1 cellular context compared by ENCODE assay signal in the genomic region with DNA sequence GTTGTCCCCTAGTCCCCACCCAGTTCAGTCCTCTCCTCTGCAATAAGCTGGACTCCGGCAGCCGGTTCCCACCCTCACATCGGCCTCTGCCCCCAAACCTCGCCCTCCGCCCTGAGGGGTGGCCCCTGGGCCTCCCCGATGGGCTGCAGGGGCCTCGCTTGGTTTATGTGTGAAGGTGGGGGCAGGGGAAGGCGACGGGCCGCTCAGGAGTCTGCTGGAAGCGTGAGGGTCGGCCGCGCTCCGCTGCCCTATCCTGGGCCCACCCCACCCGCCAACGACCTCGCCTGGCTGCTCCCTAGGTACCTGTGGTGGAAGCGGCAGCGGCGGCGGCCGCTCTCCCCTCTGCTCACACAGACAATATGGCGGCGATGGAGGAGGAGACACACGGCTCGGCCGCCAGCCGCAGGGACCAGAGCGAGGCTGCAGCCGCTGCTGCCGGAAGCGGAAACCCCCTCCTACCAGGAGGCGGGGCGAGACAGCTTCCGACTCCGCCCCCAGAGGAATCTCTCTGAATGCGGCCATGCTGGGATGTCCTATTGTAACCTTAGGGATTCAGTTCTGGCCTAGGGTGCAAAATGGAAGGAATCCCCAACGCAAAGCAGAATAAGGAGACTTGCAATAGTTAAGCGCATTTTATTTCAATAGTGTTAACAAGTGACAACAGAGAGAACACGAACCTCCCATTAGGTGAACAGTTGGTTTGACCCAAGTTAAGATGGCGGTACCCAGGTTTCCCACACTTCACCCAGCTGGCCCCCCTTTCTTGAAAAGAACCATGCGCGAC.
TF ChIP-seq lines count a peak whose summit lies in the region.

A gene (minus strand): TSS at position 422 of the 784 bp plus-strand sequence. CDS start 35,239 bp downstream, outside the sequence.

TF ChIP-seq in HepG2, 621 proteins besides CTCF, POLR2A, EP300 and RAD21 (continued from another document and continues in another):
- TF ChIP-seq, protein P1, sequence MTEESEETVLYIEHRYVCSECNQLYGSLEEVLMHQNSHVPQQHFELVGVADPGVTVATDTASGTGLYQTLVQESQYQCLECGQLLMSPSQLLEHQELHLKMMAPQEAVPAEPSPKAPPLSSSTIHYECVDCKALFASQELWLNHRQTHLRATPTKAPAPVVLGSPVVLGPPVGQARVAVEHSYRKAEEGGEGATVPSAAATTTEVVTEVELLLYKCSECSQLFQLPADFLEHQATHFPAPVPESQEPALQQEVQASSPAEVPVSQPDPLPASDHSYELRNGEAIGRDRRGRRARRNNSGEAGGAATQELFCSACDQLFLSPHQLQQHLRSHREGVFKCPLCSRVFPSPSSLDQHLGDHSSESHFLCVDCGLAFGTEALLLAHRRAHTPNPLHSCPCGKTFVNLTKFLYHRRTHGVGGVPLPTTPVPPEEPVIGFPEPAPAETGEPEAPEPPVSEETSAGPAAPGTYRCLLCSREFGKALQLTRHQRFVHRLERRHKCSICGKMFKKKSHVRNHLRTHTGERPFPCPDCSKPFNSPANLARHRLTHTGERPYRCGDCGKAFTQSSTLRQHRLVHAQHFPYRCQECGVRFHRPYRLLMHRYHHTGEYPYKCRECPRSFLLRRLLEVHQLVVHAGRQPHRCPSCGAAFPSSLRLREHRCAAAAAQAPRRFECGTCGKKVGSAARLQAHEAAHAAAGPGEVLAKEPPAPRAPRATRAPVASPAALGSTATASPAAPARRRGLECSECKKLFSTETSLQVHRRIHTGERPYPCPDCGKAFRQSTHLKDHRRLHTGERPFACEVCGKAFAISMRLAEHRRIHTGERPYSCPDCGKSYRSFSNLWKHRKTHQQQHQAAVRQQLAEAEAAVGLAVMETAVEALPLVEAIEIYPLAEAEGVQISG (CRISPR knock-in tag; IDR thresholded peaks at IDR 0.05) = peak; percentile 95
- TF ChIP-seq, protein P2, sequence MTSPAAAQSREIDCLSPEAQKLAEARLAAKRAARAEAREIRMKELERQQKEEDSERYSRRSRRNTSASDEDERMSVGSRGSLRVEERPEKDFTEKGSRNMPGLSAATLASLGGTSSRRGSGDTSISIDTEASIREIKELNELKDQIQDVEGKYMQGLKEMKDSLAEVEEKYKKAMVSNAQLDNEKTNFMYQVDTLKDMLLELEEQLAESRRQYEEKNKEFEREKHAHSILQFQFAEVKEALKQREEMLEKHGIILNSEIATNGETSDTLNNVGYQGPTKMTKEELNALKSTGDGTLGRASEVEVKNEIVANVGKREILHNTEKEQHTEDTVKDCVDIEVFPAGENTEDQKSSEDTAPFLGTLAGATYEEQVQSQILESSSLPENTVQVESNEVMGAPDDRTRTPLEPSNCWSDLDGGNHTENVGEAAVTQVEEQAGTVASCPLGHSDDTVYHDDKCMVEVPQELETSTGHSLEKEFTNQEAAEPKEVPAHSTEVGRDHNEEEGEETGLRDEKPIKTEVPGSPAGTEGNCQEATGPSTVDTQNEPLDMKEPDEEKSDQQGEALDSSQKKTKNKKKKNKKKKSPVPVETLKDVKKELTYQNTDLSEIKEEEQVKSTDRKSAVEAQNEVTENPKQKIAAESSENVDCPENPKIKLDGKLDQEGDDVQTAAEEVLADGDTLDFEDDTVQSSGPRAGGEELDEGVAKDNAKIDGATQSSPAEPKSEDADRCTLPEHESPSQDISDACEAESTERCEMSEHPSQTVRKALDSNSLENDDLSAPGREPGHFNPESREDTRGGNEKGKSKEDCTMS (CRISPR knock-in tag; conservative IDR thresholded peaks at IDR 0.05) = no peak
- TF ChIP-seq, protein P3, sequence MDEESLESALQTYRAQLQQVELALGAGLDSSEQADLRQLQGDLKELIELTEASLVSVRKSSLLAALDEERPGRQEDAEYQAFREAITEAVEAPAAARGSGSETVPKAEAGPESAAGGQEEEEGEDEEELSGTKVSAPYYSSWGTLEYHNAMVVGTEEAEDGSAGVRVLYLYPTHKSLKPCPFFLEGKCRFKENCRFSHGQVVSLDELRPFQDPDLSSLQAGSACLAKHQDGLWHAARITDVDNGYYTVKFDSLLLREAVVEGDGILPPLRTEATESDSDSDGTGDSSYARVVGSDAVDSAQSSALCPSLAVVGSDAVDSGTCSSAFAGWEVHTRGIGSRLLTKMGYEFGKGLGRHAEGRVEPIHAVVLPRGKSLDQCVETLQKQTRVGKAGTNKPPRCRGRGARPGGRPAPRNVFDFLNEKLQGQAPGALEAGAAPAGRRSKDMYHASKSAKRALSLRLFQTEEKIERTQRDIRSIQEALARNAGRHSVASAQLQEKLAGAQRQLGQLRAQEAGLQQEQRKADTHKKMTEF (CRISPR knock-in tag; IDR thresholded peaks at IDR 0.05) = peak; percentile 96
- TF ChIP-seq ZMYM4 (CRISPR knock-in tag; IDR thresholded peaks at IDR 0.05) = peak; percentile 100
- TF ChIP-seq, protein P4, sequence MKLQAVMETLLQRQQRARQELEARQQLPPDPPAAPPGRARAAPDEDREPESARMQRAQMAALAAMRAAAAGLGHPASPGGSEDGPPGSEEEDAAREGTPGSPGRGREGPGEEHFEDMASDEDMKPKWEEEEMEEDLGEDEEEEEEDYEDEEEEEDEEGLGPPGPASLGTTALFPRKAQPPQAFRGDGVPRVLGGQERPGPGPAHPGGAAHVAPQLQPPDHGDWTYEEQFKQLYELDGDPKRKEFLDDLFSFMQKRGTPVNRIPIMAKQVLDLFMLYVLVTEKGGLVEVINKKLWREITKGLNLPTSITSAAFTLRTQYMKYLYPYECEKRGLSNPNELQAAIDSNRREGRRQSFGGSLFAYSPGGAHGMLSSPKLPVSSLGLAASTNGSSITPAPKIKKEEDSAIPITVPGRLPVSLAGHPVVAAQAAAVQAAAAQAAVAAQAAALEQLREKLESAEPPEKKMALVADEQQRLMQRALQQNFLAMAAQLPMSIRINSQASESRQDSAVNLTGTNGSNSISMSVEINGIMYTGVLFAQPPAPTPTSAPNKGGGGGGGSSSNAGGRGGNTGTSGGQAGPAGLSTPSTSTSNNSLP (IDR thresholded peaks at IDR 0.05; ENCODE audit: low read depth, low read length) = no peak; the same call in 1 of the 2 replicates
- TF ChIP-seq, protein P5, sequence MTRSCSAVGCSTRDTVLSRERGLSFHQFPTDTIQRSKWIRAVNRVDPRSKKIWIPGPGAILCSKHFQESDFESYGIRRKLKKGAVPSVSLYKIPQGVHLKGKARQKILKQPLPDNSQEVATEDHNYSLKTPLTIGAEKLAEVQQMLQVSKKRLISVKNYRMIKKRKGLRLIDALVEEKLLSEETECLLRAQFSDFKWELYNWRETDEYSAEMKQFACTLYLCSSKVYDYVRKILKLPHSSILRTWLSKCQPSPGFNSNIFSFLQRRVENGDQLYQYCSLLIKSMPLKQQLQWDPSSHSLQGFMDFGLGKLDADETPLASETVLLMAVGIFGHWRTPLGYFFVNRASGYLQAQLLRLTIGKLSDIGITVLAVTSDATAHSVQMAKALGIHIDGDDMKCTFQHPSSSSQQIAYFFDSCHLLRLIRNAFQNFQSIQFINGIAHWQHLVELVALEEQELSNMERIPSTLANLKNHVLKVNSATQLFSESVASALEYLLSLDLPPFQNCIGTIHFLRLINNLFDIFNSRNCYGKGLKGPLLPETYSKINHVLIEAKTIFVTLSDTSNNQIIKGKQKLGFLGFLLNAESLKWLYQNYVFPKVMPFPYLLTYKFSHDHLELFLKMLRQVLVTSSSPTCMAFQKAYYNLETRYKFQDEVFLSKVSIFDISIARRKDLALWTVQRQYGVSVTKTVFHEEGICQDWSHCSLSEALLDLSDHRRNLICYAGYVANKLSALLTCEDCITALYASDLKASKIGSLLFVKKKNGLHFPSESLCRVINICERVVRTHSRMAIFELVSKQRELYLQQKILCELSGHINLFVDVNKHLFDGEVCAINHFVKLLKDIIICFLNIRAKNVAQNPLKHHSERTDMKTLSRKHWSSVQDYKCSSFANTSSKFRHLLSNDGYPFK (CRISPR knock-in tag; IDR thresholded peaks at IDR 0.05; ENCODE audit: borderline replicate concordance) = peak; percentile 98
- peak; percentile 72; the same call in 1 of the 2 replicates for TF ChIP-seq ZFP1 (CRISPR knock-in tag; IDR thresholded peaks at IDR 0.05)
- no peak for TF ChIP-seq ZNF530 (CRISPR knock-in tag; IDR thresholded peaks at IDR 0.05; ENCODE audit: low read depth)
- peak; percentile 42 for TF ChIP-seq JUN (CRISPR knock-in tag; IDR thresholded peaks at IDR 0.05)
- TF ChIP-seq, protein P6, sequence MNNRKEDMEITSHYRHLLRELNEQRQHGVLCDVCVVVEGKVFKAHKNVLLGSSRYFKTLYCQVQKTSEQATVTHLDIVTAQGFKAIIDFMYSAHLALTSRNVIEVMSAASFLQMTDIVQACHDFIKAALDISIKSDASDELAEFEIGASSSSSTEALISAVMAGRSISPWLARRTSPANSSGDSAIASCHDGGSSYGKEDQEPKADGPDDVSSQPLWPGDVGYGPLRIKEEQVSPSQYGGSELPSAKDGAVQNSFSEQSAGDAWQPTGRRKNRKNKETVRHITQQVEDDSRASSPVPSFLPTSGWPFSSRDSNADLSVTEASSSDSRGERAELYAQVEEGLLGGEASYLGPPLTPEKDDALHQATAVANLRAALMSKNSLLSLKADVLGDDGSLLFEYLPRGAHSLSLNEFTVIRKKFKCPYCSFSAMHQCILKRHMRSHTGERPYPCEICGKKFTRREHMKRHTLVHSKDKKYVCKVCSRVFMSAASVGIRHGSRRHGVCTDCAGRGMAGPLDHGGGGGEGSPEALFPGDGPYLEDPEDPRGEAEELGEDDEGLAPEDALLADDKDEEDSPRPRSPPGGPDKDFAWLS (CRISPR knock-in tag; IDR thresholded peaks at IDR 0.05; ENCODE audit: borderline replicate concordance) = no peak; the same call in 1 of the 2 replicates
- peak; percentile 84; the same call in 1 of the 2 replicates for TF ChIP-seq ZNF331 (CRISPR knock-in tag; IDR thresholded peaks at IDR 0.05)
- TF ChIP-seq ZNF232 (CRISPR knock-in tag; IDR thresholded peaks at IDR 0.05; ENCODE audit: borderline replicate concordance) = peak; percentile 35; the same call in 1 of the 2 replicates
- TF ChIP-seq ZNF850 (CRISPR knock-in tag; conservative IDR thresholded peaks at IDR 0.05) = no peak
- peak; percentile 76 for TF ChIP-seq MEIS2 (CRISPR knock-in tag; IDR thresholded peaks at IDR 0.05)
- TF ChIP-seq, protein P7, sequence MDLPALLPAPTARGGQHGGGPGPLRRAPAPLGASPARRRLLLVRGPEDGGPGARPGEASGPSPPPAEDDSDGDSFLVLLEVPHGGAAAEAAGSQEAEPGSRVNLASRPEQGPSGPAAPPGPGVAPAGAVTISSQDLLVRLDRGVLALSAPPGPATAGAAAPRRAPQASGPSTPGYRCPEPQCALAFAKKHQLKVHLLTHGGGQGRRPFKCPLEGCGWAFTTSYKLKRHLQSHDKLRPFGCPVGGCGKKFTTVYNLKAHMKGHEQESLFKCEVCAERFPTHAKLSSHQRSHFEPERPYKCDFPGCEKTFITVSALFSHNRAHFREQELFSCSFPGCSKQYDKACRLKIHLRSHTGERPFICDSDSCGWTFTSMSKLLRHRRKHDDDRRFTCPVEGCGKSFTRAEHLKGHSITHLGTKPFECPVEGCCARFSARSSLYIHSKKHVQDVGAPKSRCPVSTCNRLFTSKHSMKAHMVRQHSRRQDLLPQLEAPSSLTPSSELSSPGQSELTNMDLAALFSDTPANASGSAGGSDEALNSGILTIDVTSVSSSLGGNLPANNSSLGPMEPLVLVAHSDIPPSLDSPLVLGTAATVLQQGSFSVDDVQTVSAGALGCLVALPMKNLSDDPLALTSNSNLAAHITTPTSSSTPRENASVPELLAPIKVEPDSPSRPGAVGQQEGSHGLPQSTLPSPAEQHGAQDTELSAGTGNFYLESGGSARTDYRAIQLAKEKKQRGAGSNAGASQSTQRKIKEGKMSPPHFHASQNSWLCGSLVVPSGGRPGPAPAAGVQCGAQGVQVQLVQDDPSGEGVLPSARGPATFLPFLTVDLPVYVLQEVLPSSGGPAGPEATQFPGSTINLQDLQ (CRISPR knock-in tag; IDR thresholded peaks at IDR 0.05) = no peak
- peak; percentile 79 for TF ChIP-seq MIXL1 (CRISPR knock-in tag; IDR thresholded peaks at IDR 0.05)
- TF ChIP-seq, protein P8, sequence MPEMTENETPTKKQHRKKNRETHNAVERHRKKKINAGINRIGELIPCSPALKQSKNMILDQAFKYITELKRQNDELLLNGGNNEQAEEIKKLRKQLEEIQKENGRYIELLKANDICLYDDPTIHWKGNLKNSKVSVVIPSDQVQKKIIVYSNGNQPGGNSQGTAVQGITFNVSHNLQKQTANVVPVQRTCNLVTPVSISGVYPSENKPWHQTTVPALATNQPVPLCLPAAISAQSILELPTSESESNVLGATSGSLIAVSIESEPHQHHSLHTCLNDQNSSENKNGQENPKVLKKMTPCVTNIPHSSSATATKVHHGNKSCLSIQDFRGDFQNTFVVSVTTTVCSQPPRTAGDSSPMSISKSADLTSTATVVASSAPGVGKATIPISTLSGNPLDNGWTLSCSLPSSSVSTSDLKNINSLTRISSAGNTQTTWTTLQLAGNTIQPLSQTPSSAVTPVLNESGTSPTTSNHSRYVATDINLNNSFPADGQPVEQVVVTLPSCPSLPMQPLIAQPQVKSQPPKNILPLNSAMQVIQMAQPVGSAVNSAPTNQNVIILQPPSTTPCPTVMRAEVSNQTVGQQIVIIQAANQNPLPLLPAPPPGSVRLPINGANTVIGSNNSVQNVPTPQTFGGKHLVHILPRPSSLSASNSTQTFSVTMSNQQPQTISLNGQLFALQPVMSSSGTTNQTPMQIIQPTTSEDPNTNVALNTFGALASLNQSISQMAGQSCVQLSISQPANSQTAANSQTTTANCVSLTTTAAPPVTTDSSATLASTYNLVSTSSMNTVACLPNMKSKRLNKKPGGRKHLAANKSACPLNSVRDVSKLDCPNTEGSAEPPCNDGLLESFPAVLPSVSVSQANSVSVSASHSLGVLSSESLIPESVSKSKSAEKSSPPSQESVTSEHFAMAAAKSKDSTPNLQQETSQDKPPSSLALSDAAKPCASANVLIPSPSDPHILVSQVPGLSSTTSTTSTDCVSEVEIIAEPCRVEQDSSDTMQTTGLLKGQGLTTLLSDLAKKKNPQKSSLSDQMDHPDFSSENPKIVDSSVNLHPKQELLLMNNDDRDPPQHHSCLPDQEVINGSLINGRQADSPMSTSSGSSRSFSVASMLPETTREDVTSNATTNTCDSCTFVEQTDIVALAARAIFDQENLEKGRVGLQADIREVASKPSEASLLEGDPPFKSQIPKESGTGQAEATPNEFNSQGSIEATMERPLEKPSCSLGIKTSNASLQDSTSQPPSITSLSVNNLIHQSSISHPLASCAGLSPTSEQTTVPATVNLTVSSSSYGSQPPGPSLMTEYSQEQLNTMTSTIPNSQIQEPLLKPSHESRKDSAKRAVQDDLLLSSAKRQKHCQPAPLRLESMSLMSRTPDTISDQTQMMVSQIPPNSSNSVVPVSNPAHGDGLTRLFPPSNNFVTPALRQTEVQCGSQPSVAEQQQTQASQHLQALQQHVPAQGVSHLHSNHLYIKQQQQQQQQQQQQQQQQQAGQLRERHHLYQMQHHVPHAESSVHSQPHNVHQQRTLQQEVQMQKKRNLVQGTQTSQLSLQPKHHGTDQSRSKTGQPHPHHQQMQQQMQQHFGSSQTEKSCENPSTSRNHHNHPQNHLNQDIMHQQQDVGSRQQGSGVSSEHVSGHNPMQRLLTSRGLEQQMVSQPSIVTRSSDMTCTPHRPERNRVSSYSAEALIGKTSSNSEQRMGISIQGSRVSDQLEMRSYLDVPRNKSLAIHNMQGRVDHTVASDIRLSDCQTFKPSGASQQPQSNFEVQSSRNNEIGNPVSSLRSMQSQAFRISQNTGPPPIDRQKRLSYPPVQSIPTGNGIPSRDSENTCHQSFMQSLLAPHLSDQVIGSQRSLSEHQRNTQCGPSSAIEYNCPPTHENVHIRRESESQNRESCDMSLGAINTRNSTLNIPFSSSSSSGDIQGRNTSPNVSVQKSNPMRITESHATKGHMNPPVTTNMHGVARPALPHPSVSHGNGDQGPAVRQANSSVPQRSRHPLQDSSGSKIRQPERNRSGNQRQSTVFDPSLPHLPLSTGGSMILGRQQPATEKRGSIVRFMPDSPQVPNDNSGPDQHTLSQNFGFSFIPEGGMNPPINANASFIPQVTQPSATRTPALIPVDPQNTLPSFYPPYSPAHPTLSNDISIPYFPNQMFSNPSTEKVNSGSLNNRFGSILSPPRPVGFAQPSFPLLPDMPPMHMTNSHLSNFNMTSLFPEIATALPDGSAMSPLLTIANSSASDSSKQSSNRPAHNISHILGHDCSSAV (CRISPR knock-in tag; IDR thresholded peaks at IDR 0.05; ENCODE audit: borderline replicate concordance) = no peak
- 0 out of 2 replicates have a peak, but pooled peaks have one; percentile 7 for TF ChIP-seq ZNF558 (CRISPR knock-in tag; IDR thresholded peaks at IDR 0.05; ENCODE audit: borderline replicate concordance)
- peak; percentile 64; the same call in 1 of the 2 replicates for TF ChIP-seq ZNF24 (IDR thresholded peaks at IDR 0.05)
